Comparison of ENCODE assay signal across 20 cellular contexts in the genomic region with DNA sequence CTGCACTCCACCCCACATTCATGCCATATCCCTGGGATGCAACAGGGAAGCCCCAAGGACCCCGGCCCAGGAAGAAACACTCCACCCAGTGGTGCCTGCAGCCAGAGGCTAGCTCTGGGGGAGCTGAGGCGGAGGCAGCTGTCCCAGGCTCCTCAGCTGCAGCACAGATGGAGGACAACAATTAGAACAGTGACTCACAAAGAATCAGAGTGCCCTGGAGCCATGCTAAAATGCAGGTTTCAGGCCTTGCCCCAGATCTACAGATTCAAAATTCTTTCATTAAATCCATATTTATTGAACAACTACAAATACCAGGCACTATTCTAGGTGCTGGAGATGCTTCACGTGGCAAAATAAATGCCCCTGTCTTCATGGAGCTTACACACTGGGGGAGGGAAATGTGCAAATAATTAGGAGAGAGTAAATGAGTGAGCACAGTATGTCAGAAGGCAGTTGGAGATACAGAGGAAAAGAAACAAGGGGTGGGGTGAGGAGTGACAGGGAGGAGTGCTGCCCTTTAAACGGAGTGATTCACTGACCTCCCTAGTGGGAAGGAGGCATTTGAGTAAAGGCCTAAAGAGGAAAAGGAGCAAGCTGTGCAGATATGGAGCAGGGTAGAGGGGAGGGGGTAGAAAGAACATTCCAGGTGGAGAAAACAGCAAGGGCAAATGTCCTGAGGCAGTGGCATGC.
A peak's percentile ranks its signal among the peaks of the same experiment; 100 is the strongest.
DNase-seq lines count a peak whose midpoint lies in the region; TF ChIP-seq lines count a peak whose summit lies in the region.
"Had no signal": no experiment of that assay in that cellular context is flagged by ENCODE, and none has a peak within 500 bp of the region (broad histone marks: within the 10 kb centered on the region; RNA-seq: fewer than 3 reads in every experiment).

No MANE protein-coding gene starts in this region.

- H3K36me3 ChIP-seq in fibroblast of lung (ENCODE audit: control insufficient read depth, insufficient read depth, low read length) (no peaks in the 10 kb centered on the region), osteoblast (ENCODE audit: insufficient read depth, low read length) (no peaks in the 10 kb centered on the region), PC-9 (ENCODE audit: low read depth) (no peaks in the 10 kb centered on the region)
- H3K36me3 ChIP-seq: tibial nerve had no signal

- DNase-seq in ELF-1 (ENCODE audit: low read depth, low spot score), result peak; percentile 29
- peak; percentile 87 for DNase-seq in NCI-H69 (lab: John Stamatoyannopoulos, UW)
- DNase-seq in fibroblast of lung (ENCODE audit: low read depth in 2 of 2), result no peak
- peak; percentile 87 for DNase-seq in osteoblast (ENCODE audit: insufficient read length, low spot score, missing footprints)
- DNase-seq in PC-9, result no peak
- no peak for DNase-seq in activated T-cell treated with anti-CD3 and anti-CD28 coated beads for 4 hours
- no peak for DNase-seq in GM20000 (ENCODE audit: low spot score)
- no peak for DNase-seq in NCI-H446 treated with DMSO at 0.1 percent for 48 hours (lab: John Stamatoyannopoulos, UW)
- DNase-seq: activated CD4-positive, alpha-beta memory T cell treated with anti-CD3 and anti-CD28 coated beads for 36 hours; activated naive CD4-positive, alpha-beta T cell treated with anti-CD3 and anti-CD28 coated beads for 36 hours; activated T-cell treated with anti-CD3 and anti-CD28 coated beads, Interleukin-2, amount 50 U/mL, for 1 hour; CD8-positive, alpha-beta memory T cell; cerebellar nuclear complex; DMS53; effector memory CD8-positive, alpha-beta T cell; kidney; NCI-H1092; NCI-H2081; NCI-H524 had no signal

- POLR2A ChIA-PET in PC-9 (lab: Charles Lee; ENCODE audit: unreplicated experiment), result no interaction called here

- peak overlapping the region; percentile 51 for H3K4me2 ChIP-seq in fibroblast of lung (ENCODE audit: extremely low read depth, insufficient read depth, low read length)
- no peak overlapping the region for H3K4me2 ChIP-seq in osteoblast (ENCODE audit: insufficient read depth, low read length)
- H3K4me2 ChIP-seq in PC-9, result no peak overlapping the region

- no peak overlapping the region for H2AFZ ChIP-seq in fibroblast of lung (ENCODE audit: low read length)
- H2AFZ ChIP-seq in osteoblast (ENCODE audit: low read length), result no peak overlapping the region
- H2AFZ ChIP-seq in PC-9, result no peak overlapping the region

- peaks cover 4% of the 10 kb centered on the region for H3K4me1 ChIP-seq in fibroblast of lung (ENCODE audit: control insufficient read depth, extremely low read depth, insufficient read depth, low read length)
- peaks cover 24% of the 10 kb centered on the region for H3K4me1 ChIP-seq in osteoblast (ENCODE audit: insufficient read depth, low read length)
- H3K4me1 ChIP-seq in PC-9 (replicated peaks; ENCODE audit: insufficient read depth), result no peaks in the 10 kb centered on the region

- TF ChIP-seq CTCF in fibroblast of lung (conservative IDR thresholded peaks at IDR 0.05 in 1 of 2, IDR thresholded peaks at IDR 0.05 in 1 of 2; ENCODE audit: low read depth in 1 of 2, low read length in 2 of 2) (no peak), osteoblast (IDR thresholded peaks at IDR 0.05; ENCODE audit: extremely low read depth, low read depth, low read length) (no peak), PC-9 (conservative IDR thresholded peaks at IDR 0.05) (no peak), GM20000 (IDR thresholded peaks at IDR 0.05; ENCODE audit: extremely low read depth, missing control alignments) (no peak)

- H4K20me1 ChIP-seq in fibroblast of lung (ENCODE audit: control insufficient read depth, extremely low read depth, insufficient read depth, low read length), result no peaks in the 10 kb centered on the region
- H4K20me1 ChIP-seq in osteoblast (ENCODE audit: insufficient read depth, low read length), result no peaks in the 10 kb centered on the region
- H4K20me1 ChIP-seq in PC-9 (ENCODE audit: insufficient read depth), result no peaks in the 10 kb centered on the region

- intact Hi-C loops in PC-9 (cut with micrococcal nuclease; ENCODE audit: unreplicated experiment), result no loop called here

- H3K27ac ChIP-seq in fibroblast of lung (ENCODE audit: insufficient read depth, low read length), result no peak overlapping the region
- no peak overlapping the region for H3K27ac ChIP-seq in osteoblast (ENCODE audit: low read depth, low read length)
- no peak overlapping the region for H3K27ac ChIP-seq in PC-9
- H3K27ac ChIP-seq: tibial nerve had no signal

- no peaks in the 10 kb centered on the region for H3F3A ChIP-seq in PC-9 (ENCODE audit: insufficient read depth, low read depth)

- no peaks in the 10 kb centered on the region for H3K9me2 ChIP-seq in PC-9 (ENCODE audit: insufficient read depth)

- no peak overlapping the region for H3K9ac ChIP-seq in fibroblast of lung (ENCODE audit: insufficient read depth, low read length)

- H3K4me3 ChIP-seq in fibroblast of lung (replicated peaks in 1 of 4; ENCODE audit: control extremely low read depth in 1 of 4, insufficient read depth in 1 of 4, low read depth in 3 of 4, low read length in 4 of 4) (no peak overlapping the region), osteoblast (ENCODE audit: insufficient read depth, low read length) (no peak overlapping the region), PC-9 (no peak overlapping the region)
- H3K4me3 ChIP-seq: tibial nerve had no signal

- H3K79me2 ChIP-seq in fibroblast of lung (ENCODE audit: control insufficient read depth, insufficient read depth, low read length) (no peaks in the 10 kb centered on the region), osteoblast (ENCODE audit: insufficient read depth, low read length) (no peaks in the 10 kb centered on the region), PC-9 (ENCODE audit: low read depth) (no peaks in the 10 kb centered on the region)

- H3K9me3 ChIP-seq in fibroblast of lung (ENCODE audit: control insufficient read depth, insufficient read depth, low read depth, low read length) (no peaks in the 10 kb centered on the region), osteoblast (ENCODE audit: low read depth, low read length) (no peaks in the 10 kb centered on the region), PC-9 (ENCODE audit: insufficient read depth, low read depth) (no peaks in the 10 kb centered on the region)
- H3K9me3 ChIP-seq: tibial nerve had no signal

- H3K27me3 ChIP-seq in fibroblast of lung (ENCODE audit: control insufficient read depth, insufficient read depth, low read length) (no peaks in the 10 kb centered on the region), osteoblast (ENCODE audit: insufficient read depth, low read length) (no peaks in the 10 kb centered on the region), PC-9 (ENCODE audit: insufficient read depth, low read depth) (peaks cover 47% of the 10 kb centered on the region; the same call in 1 of the 2 replicates)
- H3K27me3 ChIP-seq: tibial nerve had no signal

- CTCF ChIA-PET in PC-9 (lab: Charles Lee), result no interaction called here

- no TSS peak for BruUV-seq in PC-9 (replicated peaks; lab: Mats Ljungman, UMichigan)

Comparison
In these comparisons a context has a peak if more than half of its experiments do, and no peak if none do; other contexts are left out.
1. DNase-seq: peak in ELF-1 (single experiment), NCI-H69 (single experiment) and osteoblast (single experiment); none in fibroblast of lung (0 of 2), PC-9 (0 of 2), activated T-cell treated with anti-CD3 and anti-CD28 coated beads for 4 hours (single experiment), GM20000 (single experiment) and NCI-H446 treated with DMSO at 0.1 percent for 48 hours (single experiment).